Comparison of ENCODE assay signal across 20 cellular contexts in the genomic region with DNA sequence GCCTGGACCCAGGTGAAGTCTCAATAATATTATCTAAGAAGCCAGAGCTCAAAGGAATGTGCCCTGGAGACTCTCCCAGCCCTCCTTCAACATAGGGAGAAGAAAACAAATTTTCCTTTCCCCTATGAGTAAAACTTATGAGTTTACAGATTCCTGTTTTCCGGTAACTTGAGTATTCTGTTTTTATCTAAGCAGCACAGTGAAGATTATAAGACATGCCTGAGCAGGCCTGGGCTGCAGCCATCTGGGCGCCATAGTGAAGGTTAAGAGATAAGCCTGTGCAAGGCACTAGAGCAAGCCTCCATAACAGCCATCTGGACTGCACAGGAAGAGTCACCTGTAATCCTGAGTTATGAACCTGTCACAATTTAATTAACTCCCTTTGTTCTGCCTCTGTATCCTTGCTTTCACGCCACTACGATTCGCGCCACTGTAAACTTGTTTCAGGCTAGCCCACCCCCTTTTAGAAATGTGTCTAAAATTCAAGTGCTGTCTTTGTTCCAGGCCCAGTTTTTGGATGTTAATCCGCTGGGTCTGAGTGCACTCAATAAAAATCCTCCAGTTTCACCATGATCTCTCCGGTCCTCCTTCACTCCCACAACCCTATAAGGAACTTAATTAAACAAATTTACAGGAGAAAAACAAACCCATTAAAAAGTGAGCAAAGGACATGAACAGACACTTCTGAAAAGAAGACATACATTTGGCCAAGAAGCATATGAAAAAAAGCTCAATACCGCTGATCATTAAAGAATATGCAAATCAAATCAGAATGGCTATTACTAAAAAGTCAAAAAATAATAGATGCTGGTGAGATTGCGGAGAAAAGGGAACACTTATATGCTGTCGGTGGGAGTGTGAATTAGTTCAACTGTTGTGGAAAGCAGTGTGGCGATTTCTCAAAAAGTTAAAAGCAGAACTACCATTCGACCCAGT.
DNase-seq lines count a peak whose midpoint lies in the region; FAIRE-seq and TF ChIP-seq lines count a peak whose summit lies in the region.
"Had no signal": no experiment of that assay in that cellular context is flagged by ENCODE, and none has a peak within 500 bp of the region (broad histone marks: within the 10 kb centered on the region; RNA-seq: fewer than 3 reads in every experiment).

No MANE protein-coding gene starts in this region.

- H3K9me3 ChIP-seq in neuronal stem cell (replicated peaks in 1 of 2; ENCODE audit: control insufficient read depth in 2 of 2, insufficient read depth in 1 of 2, low read depth in 1 of 2, low read length in 2 of 2) (peaks cover 8 to 9% of the 10 kb centered on the region in 2 donors), small intestine (ENCODE audit: control insufficient read depth, low read depth) (peaks cover 6% of the 10 kb centered on the region)

- no peak overlapping the region for H3K18ac ChIP-seq in neuronal stem cell (ENCODE audit: low read length)

- intact Hi-C loops in dorsolateral prefrontal cortex (cut with DNase I), result no loop called here

- no peak overlapping the region for H2BK15ac ChIP-seq in neuronal stem cell (ENCODE audit: low read length)

- H4K8ac ChIP-seq in neuronal stem cell (ENCODE audit: low read depth, low read length), result no peak overlapping the region

- no peak overlapping the region for H2BK12ac ChIP-seq in neuronal stem cell (ENCODE audit: low read length)

- no peaks in the 10 kb centered on the region for H3K79me1 ChIP-seq in neuronal stem cell (ENCODE audit: low read depth, low read length)

- H3K36me3 ChIP-seq in neuronal stem cell (replicated peaks in 1 of 2; ENCODE audit: control insufficient read depth in 2 of 2, insufficient read depth in 2 of 2, low read length in 2 of 2), result no peaks in the 10 kb centered on the region
- peaks cover 0 to 2% of the 10 kb centered on the region in 2 donors for H3K36me3 ChIP-seq in small intestine (ENCODE audit: control insufficient read depth in 2 of 2, insufficient read depth in 2 of 2, low read length in 2 of 2)
- H3K36me3 ChIP-seq: adrenal gland had no signal

- H3K23ac ChIP-seq in neuronal stem cell (ENCODE audit: low read depth, low read length, poor library complexity), result no peak overlapping the region

- TF ChIP-seq CTCF in epithelial cell of esophagus (IDR thresholded peaks at IDR 0.05; ENCODE audit: insufficient read depth, low read depth, low read length, missing control alignments) (no peak), dorsolateral prefrontal cortex (IDR thresholded peaks at IDR 0.05 in 54 of 56, conservative IDR thresholded peaks at IDR 0.05 in 2 of 56; ENCODE audit: low read depth in 1 of 56, partially characterized antibody in 56 of 56) (no peak)

- no peak overlapping the region for H3K14ac ChIP-seq in neuronal stem cell (ENCODE audit: low read length)

- no peaks in the 10 kb centered on the region for H3K4me1 ChIP-seq in neuronal stem cell (ENCODE audit: control insufficient read depth in 2 of 2, insufficient read depth in 1 of 2, low read depth in 1 of 2, low read length in 2 of 2)
- no peaks in the 10 kb centered on the region for H3K4me1 ChIP-seq in small intestine (ENCODE audit: control insufficient read depth in 2 of 2, insufficient read depth in 1 of 2, low read depth in 1 of 2, low read length in 1 of 2)
- H3K4me1 ChIP-seq: A549 had no signal

- FAIRE-seq in small intestine (lab: Jason Lieb, UNC), result no peak
- FAIRE-seq: A549, endometrium, RCC 7860 had no signal

- no peak overlapping the region for H3K4me2 ChIP-seq in neuronal stem cell (ENCODE audit: insufficient read depth, low read length, poor library complexity, severe bottlenecking)
- H3K4me2 ChIP-seq: A549 had no signal

- DNase-seq in NCI-H82 (lab: John Stamatoyannopoulos, UW) (peak; percentile 74), NCI-H82 treated with DMSO at 0.1 percent for 48 hours (lab: John Stamatoyannopoulos, UW; ENCODE audit: unreplicated experiment) (no peak), NCI-H69 (lab: John Stamatoyannopoulos, UW) (peak; percentile 13), epithelial cell of esophagus (ENCODE audit: low read depth) (peak; percentile 69), neuronal stem cell (ENCODE audit: low spot score) (peak; percentile 37), small intestine (no peak), dorsolateral prefrontal cortex (no peak)
- DNase-seq in activated CD8-positive, alpha-beta memory T cell treated with anti-CD3 and anti-CD28 coated beads, Interleukin-2, amount 50 U/mL, for 4 hours, result no peak
- DNase-seq: activated CD8-positive, alpha-beta T cell treated with anti-CD3 and anti-CD28 coated beads, Interleukin-2, amount 10 ng/mL, durations not matched to agents 7 days and 5 days; adrenal gland; CD4-positive, alpha-beta T cell; EL; glutamatergic neuron; islet precursor cell; NCI-H1694 treated with DMSO at 0.1 percent for 48 hours; right cardiac atrium; stimulated activated CD4-positive, alpha-beta T cell treated with anti-CD3 and anti-CD28 coated beads, Interleukin-1b, Interleukin-23, amount 100 ng/mL, for 48 hours had no signal

- no peak overlapping the region for H3K9ac ChIP-seq in neuronal stem cell (ENCODE audit: low read depth, low read length, poor library complexity)

- H2BK5ac ChIP-seq in neuronal stem cell (ENCODE audit: low read length), result no peak overlapping the region

- H2BK120ac ChIP-seq in neuronal stem cell (ENCODE audit: low read depth, low read length), result no peak overlapping the region

- H2AK5ac ChIP-seq in neuronal stem cell (ENCODE audit: low read depth, low read length), result no peak overlapping the region

- no CpG with 5 or more reads among the region's 13 CpGs for WGBS in neuronal stem cell (ENCODE audit: extremely low coverage in 2 of 2, insufficient read length in 2 of 2, insufficient replicate concordance in 1 of 2), 2 donors
- 93 to 96% (median 93%) methylated on average over 13 of the region's 13 CpGs for WGBS in small intestine, 3 donors

- no peak overlapping the region for H4K91ac ChIP-seq in neuronal stem cell (ENCODE audit: low read depth, low read length, poor library complexity)

- H3K4ac ChIP-seq in neuronal stem cell (ENCODE audit: low read length), result no peak overlapping the region

- H2AFZ ChIP-seq in neuronal stem cell (ENCODE audit: low read length), result no peak overlapping the region

- H3K27me3 ChIP-seq in neuronal stem cell (ENCODE audit: control insufficient read depth in 3 of 3, insufficient read depth in 3 of 3, low read depth in 1 of 3, low read length in 3 of 3) (no peaks in the 10 kb centered on the region), small intestine (ENCODE audit: control insufficient read depth in 2 of 2, insufficient read depth in 2 of 2, low read length in 2 of 2) (no peaks in the 10 kb centered on the region), dorsolateral prefrontal cortex (no peaks in the 10 kb centered on the region)
- H3K27me3 ChIP-seq: adrenal gland had no signal

- no peak overlapping the region for H3K4me3 ChIP-seq in epithelial cell of esophagus (ENCODE audit: low read length)
- no peak overlapping the region for H3K4me3 ChIP-seq in neuronal stem cell (ENCODE audit: low read length in 2 of 2)
- H3K4me3 ChIP-seq in small intestine (ENCODE audit: low read depth in 1 of 2, low read length in 2 of 2), result no peak overlapping the region
- no peak overlapping the region for H3K4me3 ChIP-seq in dorsolateral prefrontal cortex
- H3K4me3 ChIP-seq: A549, adrenal gland had no signal

- no peak overlapping the region for H3K27ac ChIP-seq in neuronal stem cell (replicated peaks; ENCODE audit: low read length)
- no peak overlapping the region for H3K27ac ChIP-seq in small intestine (ENCODE audit: low read depth in 1 of 2, low read length in 1 of 2)
- no peak overlapping the region for H3K27ac ChIP-seq in dorsolateral prefrontal cortex
- H3K27ac ChIP-seq: A549, adrenal gland had no signal

Comparison
In these comparisons a context has a peak if more than half of its experiments do, and no peak if none do; other contexts are left out.
1. DNase-seq: peak in NCI-H82 (single experiment), NCI-H69 (single experiment), epithelial cell of esophagus (single experiment) and neuronal stem cell (single experiment); none in NCI-H82 treated with DMSO at 0.1 percent for 48 hours (single experiment), small intestine (single experiment), activated CD8-positive, alpha-beta memory T cell treated with anti-CD3 and anti-CD28 coated beads, Interleukin-2, amount 50 U/mL, for 4 hours (single experiment) and dorsolateral prefrontal cortex (0 of 10).